Comparison of ENCODE assay signal across 1 cellular context in genomic region chr3:8501388-8502131, GRCh38.
TF ChIP-seq lines count a peak whose summit lies in the region.

LMCD1 (plus strand) TSS chr3:8501823; CDS start chr3:8501939, 116 bp downstream.

TF ChIP-seq in HEK293, 187 proteins besides CTCF, POLR2A, EP300 and RAD21 (continued from another document and continues in another):
- TF ChIP-seq KLF17 (tag by site-specific recombination; IDR thresholded peaks at IDR 0.05) (no peak), ZBTB17 (tag by site-specific recombination; IDR thresholded peaks at IDR 0.05) (peak; percentile 93), ZNF157 (tag by site-specific recombination; IDR thresholded peaks at IDR 0.05) (no peak), ZNF416 (tag by site-specific recombination; IDR thresholded peaks at IDR 0.05) (no peak), ZNF449 (tag by site-specific recombination; IDR thresholded peaks at IDR 0.05) (no peak), KLF8 (tag by site-specific recombination; IDR thresholded peaks at IDR 0.05) (peak; percentile 51; the same call in 1 of the 2 replicates), ZNF350 (tag by site-specific recombination; IDR thresholded peaks at IDR 0.05) (no peak), ZBTB21 (tag by site-specific recombination; IDR thresholded peaks at IDR 0.05) (peak; percentile 68), ZNF138 (tag by site-specific recombination; IDR thresholded peaks at IDR 0.05; ENCODE audit: borderline replicate concordance) (no peak), ZNF518A (tag by site-specific recombination; conservative IDR thresholded peaks at IDR 0.05; ENCODE audit: low read depth) (0 out of 2 replicates have a peak, but pooled peaks have one; percentile 36), ZNF843 (tag by site-specific recombination; IDR thresholded peaks at IDR 0.05) (no peak), EGR2 (tag by site-specific recombination; IDR thresholded peaks at IDR 0.05; ENCODE audit: low read depth) (0 out of 2 replicates have a peak, but pooled peaks have one; percentile 18), ZIC2 (tag by site-specific recombination; IDR thresholded peaks at IDR 0.05) (peak; percentile 68), SP2 (tag by site-specific recombination; IDR thresholded peaks at IDR 0.05) (peak; percentile 98), WT1 (tag by site-specific recombination; IDR thresholded peaks at IDR 0.05) (no peak; the same call in 1 of the 2 replicates), ZNF394 (tag by site-specific recombination; IDR thresholded peaks at IDR 0.05; ENCODE audit: borderline replicate concordance) (no peak; the same call in 1 of the 2 replicates), ZEB2 (tag by site-specific recombination; IDR thresholded peaks at IDR 0.05) (no peak), TSHZ1 (tag by site-specific recombination; IDR thresholded peaks at IDR 0.05; ENCODE audit: borderline replicate concordance) (no peak), REST (tag by site-specific recombination; IDR thresholded peaks at IDR 0.05) (peak; percentile 56), ZNF513 (tag by site-specific recombination; IDR thresholded peaks at IDR 0.05) (no peak), ZBTB6 (tag by site-specific recombination; IDR thresholded peaks at IDR 0.05) (no peak), PRDM2 (tag by site-specific recombination; IDR thresholded peaks at IDR 0.05; ENCODE audit: borderline replicate concordance) (no peak), SP7 (tag by site-specific recombination; IDR thresholded peaks at IDR 0.05) (peak; percentile 53; the same call in 1 of the 2 replicates), ZNF623 (tag by site-specific recombination; IDR thresholded peaks at IDR 0.05) (no peak), ZNF580 (tag by site-specific recombination; IDR thresholded peaks at IDR 0.05) (0 out of 2 replicates have a peak, but pooled peaks have one; percentile 34)
